1 cellular context compared by ENCODE assay signal in genomic region chr11:20162824-20163777, GRCh38.
TF ChIP-seq lines count a peak whose summit lies in the region.

No MANE protein-coding gene starts in this region.

TF ChIP-seq in GM12878, 131 proteins besides CTCF, POLR2A, EP300 and RAD21 (continued from another document):
- no peak for TF ChIP-seq RB1 (IDR thresholded peaks at IDR 0.05; ENCODE audit: borderline replicate concordance)
- TF ChIP-seq STAT3 (IDR thresholded peaks at IDR 0.05; ENCODE audit: low read depth, low read length): no peak
- TF ChIP-seq EZH2 (IDR thresholded peaks at IDR 0.05; ENCODE audit: borderline replicate concordance, control insufficient read depth, low read depth, low read length): 0 out of 2 replicates have a peak, but pooled peaks have one; percentile 63
